In the genomic region with DNA sequence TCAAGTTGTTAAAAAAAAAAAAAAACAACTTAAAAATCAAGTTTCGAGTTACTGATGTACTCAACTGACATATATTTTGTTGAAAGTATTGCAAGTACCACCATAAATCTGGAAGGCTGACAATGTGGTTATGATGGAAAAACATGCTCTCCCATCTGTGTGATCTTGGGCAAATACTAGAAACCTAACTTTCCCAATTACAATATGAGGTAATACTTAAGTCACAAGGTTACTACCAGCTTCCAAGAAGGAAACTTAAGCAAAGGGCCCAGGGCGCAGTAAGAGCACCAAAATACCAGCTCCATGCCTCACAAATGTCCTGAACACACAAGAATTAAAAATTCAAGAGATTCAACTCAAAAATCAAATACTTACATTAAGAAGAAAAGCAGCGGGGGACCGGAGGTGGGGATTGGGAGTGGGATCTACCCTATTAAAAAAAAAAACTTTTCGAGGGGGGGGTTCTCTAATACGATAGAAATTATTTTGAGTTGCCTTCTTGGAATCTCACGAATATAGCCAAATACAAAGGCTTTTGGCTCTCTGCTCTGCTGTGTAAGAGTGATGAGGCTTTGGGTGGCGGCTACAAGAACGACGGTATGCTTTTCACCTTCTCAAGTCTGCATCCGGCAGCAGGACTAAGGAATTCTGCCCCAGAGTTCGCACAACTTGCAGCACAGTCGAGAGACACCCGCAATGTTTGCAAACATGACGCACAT, we compare ENCODE assay signal across 7 cellular contexts. TPM values are rescaled to one million over a fixed set of nuclear protein-coding genes. Genes with fewer than 3 reads are reported as not detected.
DNase-seq lines count a peak whose midpoint lies in the region; ATAC-seq, FAIRE-seq and TF ChIP-seq lines count a peak whose summit lies in the region.

No MANE protein-coding gene starts in this region.

- peak in 1 of 2 experiments; percentile 34; a peak in 1 of 3 replicates for TF ChIP-seq POLR2A in H1 (IDR thresholded peaks at IDR 0.05; ENCODE audit: control extremely low read depth in 1 of 2, low read depth in 2 of 2, low read length in 2 of 2)

- H3K27ac ChIP-seq in H1 (ENCODE audit: low read depth, low read length) (peak overlapping the region; percentile 91; the same call in 1 of the 2 replicates), mesenchymal stem cell (ENCODE audit: low read length, poor library complexity, severe bottlenecking) (peak overlapping the region; percentile 35)

- CTCF ChIA-PET in H1 (lab: Charles Lee; ENCODE audit: partially characterized antibody): interaction anchor here (0.8 to 1.3 kb wide), 3 partner anchors 36 to 193 kb away, joined by 3 read pairs; no protein-coding TSS in a partner anchor

- H3K27me3 ChIP-seq in H1 (replicated peaks in 1 of 4; ENCODE audit: control insufficient read depth in 3 of 4, extremely low read depth in 1 of 4, insufficient read depth in 3 of 4, low read length in 3 of 4): no peaks in the 10 kb centered on the region
- H3K27me3 ChIP-seq in mesenchymal stem cell (ENCODE audit: control insufficient read depth in 1 of 2, insufficient read depth in 1 of 2, low read length in 2 of 2): no peaks in the 10 kb centered on the region

- H3K4me3 ChIP-seq in H1 (ENCODE audit: extremely low read depth in 1 of 4, insufficient read depth in 2 of 4, low read depth in 3 of 4, low read length in 4 of 4) (peak overlapping the region; percentile 72 to 97 (median 87)), mesenchymal stem cell (ENCODE audit: insufficient read depth in 1 of 2, low read depth in 1 of 2, low read length in 2 of 2) (peak overlapping the region; percentile 80 to 85)

- 0 out of 2 replicates have a peak overlapping the region, but pooled peaks have one; percentile 53 for H3K18ac ChIP-seq in H1 (ENCODE audit: extremely low read depth, low read length)
- H3K18ac ChIP-seq in mesenchymal stem cell (ENCODE audit: low read depth in 1 of 2, low read length in 2 of 2): peak overlapping the region; percentile 73 to 79

- peak overlapping the region; percentile 61 for H3K56ac ChIP-seq in H1 (replicated peaks; ENCODE audit: insufficient read length, low read depth, low read length)

- POLR2A ChIA-PET in H1 (lab: Charles Lee; ENCODE audit: partially characterized antibody): interaction anchor here (0.8 to 1.7 kb wide), 9 partner anchors 9 to 270 kb away, joined by 3 to 8 read pairs (median 3); a partner anchor contains a TSS

- H3K23ac ChIP-seq in H1 (ENCODE audit: insufficient read length): no peak overlapping the region
- H3K23ac ChIP-seq in mesenchymal stem cell (ENCODE audit: low read length in 2 of 2): no peak overlapping the region

- H3K79me1 ChIP-seq in H1 (ENCODE audit: low read depth, low read length) (no peaks in the 10 kb centered on the region), mesenchymal stem cell (replicated peaks; ENCODE audit: low read length, poor library complexity, severe bottlenecking) (no peaks in the 10 kb centered on the region)

- peak overlapping the region; percentile 83 to 89 for H3K4me2 ChIP-seq in H1 (ENCODE audit: insufficient read depth in 1 of 2, low read depth in 2 of 2, low read length in 2 of 2)
- H3K4me2 ChIP-seq in mesenchymal stem cell (ENCODE audit: low read length, poor library complexity, severe bottlenecking): peak overlapping the region; percentile 76

- peaks cover 7 to 17% (median 12%) of the 10 kb centered on the region in 4 experiments for H3K4me1 ChIP-seq in H1 (replicated peaks in 1 of 4; ENCODE audit: control insufficient read depth in 3 of 4, insufficient read depth in 4 of 4, low read length in 3 of 4)
- peaks cover 6% of the 10 kb centered on the region for H3K4me1 ChIP-seq in mesenchymal stem cell (ENCODE audit: control insufficient read depth, insufficient read depth, low read depth, low read length)

- FAIRE-seq in H1 (lab: Jason Lieb, UNC): no peak

- 3% methylated on average over 15 of the region's 15 CpGs; no CpG with 5 or more reads in 1 of the 2 experiments for WGBS in H1 (ENCODE audit: extremely low coverage in 1 of 2, insufficient coverage in 1 of 2, insufficient read length in 1 of 2, insufficient replicate concordance in 2 of 2, low coverage in 1 of 2, low lambda C conversion rate in 2 of 2, missing lambda C conversion rate in 1 of 2), 2 experiments
- under 1% methylated on average over 10 of the region's 15 CpGs for WGBS in mesenchymal stem cell

- H4K8ac ChIP-seq in H1 (ENCODE audit: extremely low read depth, insufficient read depth, low read length) (no peak overlapping the region), mesenchymal stem cell (ENCODE audit: low read length) (no peak overlapping the region)

- H3K23me2 ChIP-seq in H1 (ENCODE audit: low read depth, low read length): peaks cover 3% of the 10 kb centered on the region; the same call in 1 of the 2 replicates

- ATAC-seq in HG03469 (IDR thresholded peaks at IDR 0.05; ENCODE audit: unreplicated experiment): no peak

- H3K14ac ChIP-seq in H1 (ENCODE audit: insufficient read length) (no peak overlapping the region), mesenchymal stem cell (ENCODE audit: low read length in 2 of 2) (peak overlapping the region in 1 of 2 experiments; percentile 18)

- H3K4ac ChIP-seq in H1 (replicated peaks; ENCODE audit: insufficient read length, low read depth, low read length): no peak overlapping the region
- peak overlapping the region in 1 of 2 experiments; percentile 58 for H3K4ac ChIP-seq in mesenchymal stem cell (ENCODE audit: low read depth in 1 of 2, low read length in 2 of 2)

- no peak overlapping the region for H2BK20ac ChIP-seq in H1 (ENCODE audit: low read length)

- H2BK12ac ChIP-seq in H1 (ENCODE audit: low read depth, low read length): no peak overlapping the region
- no peak overlapping the region for H2BK12ac ChIP-seq in mesenchymal stem cell (ENCODE audit: low read length in 2 of 2)

- H3K79me2 ChIP-seq in H1 (ENCODE audit: control insufficient read depth in 1 of 2, insufficient read depth in 2 of 2, low read length in 2 of 2): peaks cover 4 to 54% of the 10 kb centered on the region in 2 experiments; a peak in 3 of 4 replicates

- no peak for TF ChIP-seq EP300 in H1 (IDR thresholded peaks at IDR 0.05; ENCODE audit: borderline replicate concordance in 1 of 2, low read depth in 2 of 2, low read length in 2 of 2)

- H4K91ac ChIP-seq in H1 (replicated peaks; ENCODE audit: insufficient read length, low read length): no peak overlapping the region
- no peak overlapping the region for H4K91ac ChIP-seq in mesenchymal stem cell (ENCODE audit: low read length)

- H4K5ac ChIP-seq in H1 (ENCODE audit: insufficient read length, low read depth, low read length): no peak overlapping the region

- H2AFZ ChIP-seq in H1 (ENCODE audit: low read length) (no peak overlapping the region), mesenchymal stem cell (ENCODE audit: low read depth, low read length) (no peak overlapping the region)

- no peaks in the 10 kb centered on the region for H3K9me3 ChIP-seq in H1 (ENCODE audit: insufficient read depth in 2 of 2, low read depth in 1 of 2, low read length in 1 of 2)
- no peaks in the 10 kb centered on the region for H3K9me3 ChIP-seq in mesenchymal stem cell (ENCODE audit: control insufficient read depth, low read length)

- H2AK5ac ChIP-seq in H1 (ENCODE audit: low read depth, low read length) (no peak overlapping the region), mesenchymal stem cell (ENCODE audit: low read length, severe bottlenecking) (no peak overlapping the region)

- TF ChIP-seq RAD21 in H1 (IDR thresholded peaks at IDR 0.05 in 1 of 2, conservative IDR thresholded peaks at IDR 0.05 in 1 of 2; ENCODE audit: low read depth in 2 of 2, low read length in 2 of 2): no peak

- no peak for TF ChIP-seq CTCF in H1 (IDR thresholded peaks at IDR 0.05; ENCODE audit: control extremely low read depth in 1 of 3, insufficient read depth in 1 of 3, low read depth in 1 of 3, low read length in 3 of 3)

- no peak overlapping the region for H2BK120ac ChIP-seq in H1 (replicated peaks; ENCODE audit: low read depth, low read length)
- no peak overlapping the region for H2BK120ac ChIP-seq in mesenchymal stem cell (ENCODE audit: low read depth, low read length)

- H2BK15ac ChIP-seq in H1 (ENCODE audit: low read length): no peak overlapping the region
- no peak overlapping the region for H2BK15ac ChIP-seq in mesenchymal stem cell (ENCODE audit: low read depth, poor library complexity, severe bottlenecking)

- peak overlapping the region; percentile 21; the same call in 1 of the 2 replicates for H2BK5ac ChIP-seq in H1 (ENCODE audit: low read depth, low read length)
- peak overlapping the region; percentile 14 for H2BK5ac ChIP-seq in mesenchymal stem cell (ENCODE audit: low read depth, low read length, poor library complexity, severe bottlenecking)

- peaks cover 0 to 12% (median 3%) of the 10 kb centered on the region in 4 experiments; a peak in 6 of 8 replicates for H3K36me3 ChIP-seq in H1 (ENCODE audit: control insufficient read depth in 2 of 4, insufficient read depth in 4 of 4, low read length in 3 of 4)
- H3K36me3 ChIP-seq in mesenchymal stem cell (ENCODE audit: control insufficient read depth in 1 of 2, insufficient read depth in 2 of 2, low read depth in 1 of 2, low read length in 2 of 2): peaks cover 0 to 18% of the 10 kb centered on the region in 2 experiments

- H3K9ac ChIP-seq in H1 (replicated peaks in 1 of 4; ENCODE audit: extremely low read depth in 1 of 4, low read depth in 3 of 4, low read length in 3 of 4): peak overlapping the region; percentile 79 to 91 (median 86)
- H3K9ac ChIP-seq in mesenchymal stem cell (ENCODE audit: low read length): peak overlapping the region; percentile 96

- no peaks in the 10 kb centered on the region for H4K20me1 ChIP-seq in H1 (replicated peaks in 1 of 2; ENCODE audit: control insufficient read depth in 1 of 2, insufficient read depth in 2 of 2, low read length in 2 of 2)

- DNase-seq in EH (ENCODE audit: low read depth) (peak; percentile 74), HT-29 (ENCODE audit: low spot score) (peak; percentile 55), T-helper 2 cell (peak in 3 of 5 experiments; percentile 9 to 54 (median 46)), H1 (ENCODE audit: low read depth in 1 of 2, low spot score in 2 of 2) (no peak), mesenchymal stem cell (peak; percentile 77), ureter (ENCODE audit: low spot score) (peak; percentile 44)

TF ChIP-seq in H1, 55 proteins besides CTCF, POLR2A, EP300 and RAD21 (continues in another document):
- TF ChIP-seq KDM5A (IDR thresholded peaks at IDR 0.05; ENCODE audit: low read length): no peak

RNA-seq across cellular contexts. Expression of a gene that starts 1.2 kb away (rescaled TPM):
- total RNA-seq in HT-29 (2014; rRNA removed; shearing (Covaris generic)): 53.2 and 62.3 TPM in 2 replicates
- total RNA-seq in H1 (2021; fragmentation: NEBNext Ultra II Directional; extraction: Animal tissue kit (Norgen Biotek cat#: 25700)): 72.5 and 78.3 TPM in 2 replicates
- 11.5 and 15.9 TPM in 2 replicates for polyA plus RNA-seq in H1 (2011; rRNA removed)
- 23.0 TPM for polyA plus RNA-seq in H1 (2011; cell fraction: cytosol; rRNA removed)
- 13.7 TPM for polyA plus RNA-seq in H1 (2011; cell fraction: nucleus; rRNA removed)
- 26.1 to 52.9 TPM (median 34.0 TPM) in 4 replicates for polyA plus RNA-seq in H1 (2012, experiment 1 of 2)
- 11.1 TPM for polyA plus RNA-seq in H1 (2012, experiment 2 of 2)
- 60.3 TPM for polyA plus RNA-seq in H1 (2013, experiment 1 of 2)
- polyA plus RNA-seq in H1 (2013, experiment 2 of 2): 56.8 TPM
- 24.0 and 29.6 TPM in 2 replicates for polyA minus RNA-seq in H1 (2011; rRNA and poly(A)+ RNA removed)
- polyA minus RNA-seq in H1 (2011; cell fraction: cytosol; rRNA and poly(A)+ RNA removed): 19.4 TPM
- 42.9 TPM for polyA minus RNA-seq in H1 (2011; cell fraction: nucleus; rRNA and poly(A)+ RNA removed)
- 22.8 TPM for polyA plus RNA-seq in mesenchymal stem cell (2013, experiment 1 of 2)
- polyA plus RNA-seq in mesenchymal stem cell (2013, experiment 2 of 2): 23.0 TPM
- 27.4 TPM for total RNA-seq in ureter

Comparison
In these comparisons a context has a peak if more than half of its experiments do, and no peak if none do; other contexts are left out.
1. DNase-seq: peak in EH (single experiment), HT-29 (single experiment), T-helper 2 cell (3 of 5), mesenchymal stem cell (single experiment) and ureter (single experiment); none in H1 (0 of 2).